ENCODE assay signal across 13 cellular contexts in genomic region chr3:127141921-127142730, GRCh38. TPM values are rescaled to one million over a fixed set of nuclear protein-coding genes. Genes with fewer than 3 reads are reported as not detected.
DNase-seq lines count a peak whose midpoint lies in the region; ATAC-seq and TF ChIP-seq lines count a peak whose summit lies in the region.
"Had no signal": no experiment of that assay in that cellular context is flagged by ENCODE, and none has a peak within 500 bp of the region (broad histone marks: within the 10 kb centered on the region; RNA-seq: fewer than 3 reads in every experiment).

No MANE protein-coding gene starts in this region.

- no peaks in the 10 kb centered on the region for H3K23me2 ChIP-seq in H9 (ENCODE audit: insufficient read length, low read depth, low read length, poor library complexity, severe bottlenecking)

- CTCF ChIA-PET in Caco-2 (lab: Charles Lee), result no interaction called here

- no peaks in the 10 kb centered on the region for H3F3A ChIP-seq in MM.1S (ENCODE audit: insufficient read depth, low read length)

- H3K4me2 ChIP-seq in MM.1S (ENCODE audit: low read depth, low read length) (no peak overlapping the region), H9 (ENCODE audit: insufficient read depth, insufficient read length, low read length) (no peak overlapping the region)

- H3K4me3 Mint-ChIP-seq in Caco-2 (ENCODE audit: unreplicated experiment) (no peak overlapping the region), H9 (no peak overlapping the region)
- H3K4me3 Mint-ChIP-seq: memory B cell; stimulated activated naive CD8-positive, alpha-beta T cell treated with anti-CD3 and anti-CD28 coated beads, Interleukin-15, amount 100 ng/mL, for 72 hours had no signal

- no peak overlapping the region for H4K5ac ChIP-seq in H9 (ENCODE audit: insufficient read length, low read depth, low read length)

- 28% methylated on average over 12 of the region's 19 CpGs for WGBS in right lobe of liver (ENCODE audit: insufficient coverage, low coverage, low lambda C conversion rate, missing lambda C conversion rate)
- no CpG with 5 or more reads among the region's 19 CpGs for WGBS in H9 (ENCODE audit: extremely low coverage, insufficient read length, low lambda C conversion rate)

- intact Hi-C loops in Caco-2 (cut with micrococcal nuclease; ENCODE audit: unreplicated experiment) (no loop called here), right lobe of liver (cut with DNase I) (no loop called here)

- no peak overlapping the region for H3K27ac ChIP-seq in right lobe of liver
- no peak overlapping the region for H3K27ac ChIP-seq in MM.1S (ENCODE audit: low read length)
- H3K27ac ChIP-seq in H9 (ENCODE audit: insufficient read length, low read depth, low read length), result no peak overlapping the region

- H3K36me3 ChIP-seq in Caco-2 (ENCODE audit: control insufficient read depth, insufficient read depth, low read length) (no peaks in the 10 kb centered on the region), right lobe of liver (no peaks in the 10 kb centered on the region), MM.1S (replicated peaks; ENCODE audit: insufficient read depth, low read length) (no peaks in the 10 kb centered on the region)

- H2AFZ ChIP-seq in MM.1S (ENCODE audit: low read length) (no peak overlapping the region), H9 (ENCODE audit: low read length) (no peak overlapping the region)

- H3K14ac ChIP-seq in H9 (ENCODE audit: insufficient read depth, low read length), result no peak overlapping the region

- H2AK5ac ChIP-seq in H9 (ENCODE audit: insufficient read length, low read length), result no peak overlapping the region

- H3K36me3 Mint-ChIP-seq in Caco-2 (ENCODE audit: insufficient read depth, unreplicated experiment), result no peaks in the 10 kb centered on the region
- H3K36me3 Mint-ChIP-seq in H9 (ENCODE audit: insufficient read depth in 1 of 3, low read depth in 3 of 3), result peaks cover 2 to 7% (median 4%) of the 10 kb centered on the region in 3 experiments; a peak in 5 of 7 replicates

- H3K9me3 Mint-ChIP-seq in Caco-2 (ENCODE audit: unreplicated experiment) (peaks cover 11% of the 10 kb centered on the region), H9 (peaks cover 4 to 5% of the 10 kb centered on the region in 2 experiments; a peak in 4 of 5 replicates)

- H2BK120ac ChIP-seq in H9 (ENCODE audit: low read depth, low read length, poor library complexity, severe bottlenecking), result no peak overlapping the region

- no peaks in the 10 kb centered on the region for H3K9me2 ChIP-seq in MM.1S (replicated peaks; ENCODE audit: insufficient read depth, low read length)

- H3K4me3 ChIP-seq in Caco-2 (ENCODE audit: low read depth, low read length) (no peak overlapping the region), right lobe of liver (no peak overlapping the region), MM.1S (ENCODE audit: low read length) (no peak overlapping the region)

- DNase-seq in Caco-2 (peak; percentile 69 to 74), NCI-H1694 (lab: John Stamatoyannopoulos, UW) (peak; percentile 54), SHP77 (lab: John Stamatoyannopoulos, UW) (peak; percentile 67 to 72), right lobe of liver (peak in 2 of 3 donors; percentile 79 to 83), MM.1S (no peak), H9 (no peak)
- DNase-seq in effector CD8-positive, alpha-beta T cell (lab: John Stamatoyannopoulos, UW), result no peak
- DNase-seq: stimulated activated CD4-positive, alpha-beta T cell treated with anti-CD3 and anti-CD28 coated beads, Interleukin-15, amount 100 ng/mL, for 24 hours; stimulated activated naive CD8-positive, alpha-beta T cell treated with anti-CD3 and anti-CD28 coated beads, Interleukin-15, amount 100 ng/mL, for 72 hours had no signal

- H4K20me1 ChIP-seq in MM.1S (ENCODE audit: insufficient read depth, low read length) (no peaks in the 10 kb centered on the region), H9 (ENCODE audit: control insufficient read depth, insufficient read depth, insufficient read length) (no peaks in the 10 kb centered on the region)

- TF ChIP-seq CTCF in Caco-2 (IDR thresholded peaks at IDR 0.05; ENCODE audit: insufficient read depth in 1 of 2, low read depth in 1 of 2, low read length in 1 of 2, severe bottlenecking in 1 of 2, unreplicated experiment in 1 of 2) (no peak), right lobe of liver (IDR thresholded peaks at IDR 0.05) (no peak), MM.1S (IDR thresholded peaks at IDR 0.05; ENCODE audit: low read length) (no peak), H9 (conservative IDR thresholded peaks at IDR 0.05) (no peak)

- H3K27me3 Mint-ChIP-seq in Caco-2 (ENCODE audit: insufficient read depth, unreplicated experiment), result peaks cover 15% of the 10 kb centered on the region
- peaks cover 9% of the 10 kb centered on the region for H3K27me3 Mint-ChIP-seq in H9 (ENCODE audit: low read depth)

- no peak overlapping the region for H2BK15ac ChIP-seq in H9 (ENCODE audit: low read depth, low read length)

- H3K79me1 ChIP-seq in H9 (ENCODE audit: insufficient read depth, low read depth, low read length, poor library complexity, severe bottlenecking), result no peaks in the 10 kb centered on the region

- H3K27me3 ChIP-seq in Caco-2 (replicated peaks; ENCODE audit: control insufficient read depth, insufficient read depth, low read length), result no peaks in the 10 kb centered on the region
- no peaks in the 10 kb centered on the region for H3K27me3 ChIP-seq in right lobe of liver
- peaks cover 11% of the 10 kb centered on the region; the same call in 1 of the 2 replicates for H3K27me3 ChIP-seq in MM.1S (replicated peaks; ENCODE audit: insufficient read depth, low read length)
- H3K27me3 ChIP-seq in H9 (ENCODE audit: insufficient read depth, low read length), result no peaks in the 10 kb centered on the region

- H4K8ac ChIP-seq in H9 (replicated peaks; ENCODE audit: insufficient read length, low read depth, low read length), result no peak overlapping the region

- peaks cover 5% of the 10 kb centered on the region for H3K4me1 Mint-ChIP-seq in Caco-2 (ENCODE audit: low read depth, unreplicated experiment)
- peaks cover 3 to 11% of the 10 kb centered on the region in 2 experiments for H3K4me1 Mint-ChIP-seq in H9
- H3K4me1 Mint-ChIP-seq: stimulated activated naive CD8-positive, alpha-beta T cell treated with anti-CD3 and anti-CD28 coated beads, Interleukin-15, amount 100 ng/mL, for 72 hours had no signal

- H3T11ph ChIP-seq in H9 (ENCODE audit: low read length), result no peak overlapping the region

- no peaks in the 10 kb centered on the region for H3K9me3 ChIP-seq in Caco-2
- H3K9me3 ChIP-seq in right lobe of liver, result peaks cover 0 to 4% (median 0%) of the 10 kb centered on the region in 4 donors
- no peaks in the 10 kb centered on the region for H3K9me3 ChIP-seq in MM.1S (replicated peaks; ENCODE audit: insufficient read depth, low read length)
- H3K9me3 ChIP-seq in H9 (ENCODE audit: control insufficient read depth, low read depth, low read length), result no peaks in the 10 kb centered on the region

- H4K91ac ChIP-seq in H9 (ENCODE audit: insufficient read length, low read depth, low read length), result no peak overlapping the region

- H3K79me2 ChIP-seq in MM.1S (ENCODE audit: low read length) (no peaks in the 10 kb centered on the region), H9 (ENCODE audit: insufficient read depth, low read length) (no peaks in the 10 kb centered on the region)

- ATAC-seq in right lobe of liver (peak; percentile 72 to 92 (median 83)), GM18873 (IDR thresholded peaks at IDR 0.05; ENCODE audit: low FRiP score, unreplicated experiment) (no peak)
- ATAC-seq: stimulated activated naive CD8-positive, alpha-beta T cell treated with anti-CD3 and anti-CD28 coated beads, Interleukin-15, amount 100 ng/mL, for 72 hours had no signal

- no peak overlapping the region for H3K4ac ChIP-seq in H9 (ENCODE audit: low read depth, low read length)

- H3K23ac ChIP-seq in H9 (ENCODE audit: insufficient read length, low read depth, low read length), result no peak overlapping the region

- no peak overlapping the region for H3K56ac ChIP-seq in H9 (ENCODE audit: insufficient read length, low read depth, low read length)

- H3K18ac ChIP-seq in H9 (ENCODE audit: insufficient read length, low read depth, low read length), result no peak overlapping the region

- peaks cover 11% of the 10 kb centered on the region for H3K4me1 ChIP-seq in Caco-2
- H3K4me1 ChIP-seq in right lobe of liver, result no peaks in the 10 kb centered on the region
- no peaks in the 10 kb centered on the region for H3K4me1 ChIP-seq in MM.1S (ENCODE audit: low read length)
- no peaks in the 10 kb centered on the region for H3K4me1 ChIP-seq in H9 (ENCODE audit: insufficient read depth, low read length)

- H3K27ac Mint-ChIP-seq in Caco-2 (ENCODE audit: unreplicated experiment) (no peak overlapping the region), H9 (no peak overlapping the region)
- H3K27ac Mint-ChIP-seq: memory B cell had no signal

- POLR2A ChIA-PET in Caco-2 (lab: Charles Lee), result no interaction called here

- no peak for TF ChIP-seq POLR2A in right lobe of liver (IDR thresholded peaks at IDR 0.05)

- BruUV-seq in Caco-2 (replicated peaks; lab: Mats Ljungman, UMichigan), result no TSS peak

- no peak overlapping the region for H2BK12ac ChIP-seq in H9 (ENCODE audit: insufficient read length, low read depth, low read length)

- H3K9ac ChIP-seq in MM.1S (ENCODE audit: low read length), result no peak overlapping the region
- H3K9ac ChIP-seq in H9 (ENCODE audit: extremely low read depth, insufficient read length, low read length), result no peak overlapping the region

- no peak overlapping the region for H2BK5ac ChIP-seq in H9 (ENCODE audit: insufficient read length, low read length)

- H2BK20ac ChIP-seq in H9 (ENCODE audit: low read depth, low read length, poor library complexity, severe bottlenecking), result no peak overlapping the region

RNA-seq across cellular contexts. Expression of gene PRR23E, which starts 50.8 kb away (rescaled TPM):
- total RNA-seq in Caco-2 (2022) (not detected in 2 replicates), right lobe of liver (not detected), H9 (2021) (not detected in 2 replicates)
- total RNA-seq: astrocyte, fibroblast of lung had no signal

Comparison
In these comparisons a context has a peak if more than half of its experiments do, and no peak if none do; other contexts are left out.
1. DNase-seq: peak in Caco-2 (2 of 2), NCI-H1694 (single experiment), SHP77 (2 of 2) and right lobe of liver (2 of 3); none in effector CD8-positive, alpha-beta T cell (single experiment), MM.1S (single experiment) and H9 (single experiment).